In the genomic region with DNA sequence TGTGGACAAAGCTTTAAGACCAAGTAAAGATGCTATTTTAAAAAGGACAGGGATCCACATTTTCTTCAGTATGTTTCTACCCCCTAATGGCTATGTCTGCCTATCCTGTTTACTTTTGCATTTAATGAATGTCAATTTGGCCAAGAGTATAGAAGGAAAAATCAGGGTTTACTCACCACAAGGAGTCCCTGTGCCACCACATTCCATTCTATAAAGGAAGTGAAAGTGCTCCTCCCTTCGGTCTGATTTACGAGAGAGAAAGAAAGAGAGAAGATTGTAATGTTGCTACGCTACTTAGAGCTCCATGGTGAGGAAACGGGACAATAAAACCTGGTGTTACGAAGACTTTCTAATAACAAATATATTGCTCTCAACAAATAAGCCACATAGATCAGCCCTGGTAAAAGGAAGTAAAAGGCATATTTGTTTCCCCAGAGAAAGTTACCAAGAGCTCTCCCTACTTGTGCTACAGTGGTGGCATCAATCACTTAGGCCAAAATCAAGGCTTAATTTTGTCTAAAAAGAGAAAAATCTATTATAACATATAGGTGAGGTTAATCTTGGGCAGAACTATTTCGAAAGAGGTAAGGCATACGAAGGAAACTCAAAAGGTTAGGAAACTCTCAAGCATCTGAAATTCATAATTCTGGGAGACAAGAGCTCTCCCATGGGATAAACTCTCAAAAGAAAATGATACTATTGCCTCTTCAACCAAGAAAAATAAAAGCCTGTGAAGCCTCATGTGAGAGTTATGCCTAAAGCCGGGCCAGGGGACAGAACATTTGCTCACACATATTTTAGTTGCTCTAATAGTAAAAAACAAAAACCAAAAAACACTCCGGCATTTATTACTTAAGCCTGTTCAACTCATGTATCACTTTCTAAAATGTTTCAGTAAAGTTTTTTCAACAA, we compare ENCODE assay signal across 7 cellular contexts. TPM values are rescaled to one million over a fixed set of nuclear protein-coding genes. Genes with fewer than 3 reads are reported as not detected.
DNase-seq lines count a peak whose midpoint lies in the region; ATAC-seq and TF ChIP-seq lines count a peak whose summit lies in the region.

No MANE protein-coding gene starts in this region.

- H3K27me3 ChIP-seq in Peyer's patch (no peaks in the 10 kb centered on the region), neutrophil (no peaks in the 10 kb centered on the region)

- peak in 4 of 6 experiments; percentile 30 to 77 (median 66) for TF ChIP-seq CTCF in Peyer's patch (IDR thresholded peaks at IDR 0.05)
- peak; percentile 57 for TF ChIP-seq CTCF in fibroblast of pulmonary artery (IDR thresholded peaks at IDR 0.05; ENCODE audit: low read length, missing control alignments)
- TF ChIP-seq CTCF in neutrophil (IDR thresholded peaks at IDR 0.05): no peak

- H3K36me3 ChIP-seq in Peyer's patch: no peaks in the 10 kb centered on the region
- peaks cover 5% of the 10 kb centered on the region for H3K36me3 ChIP-seq in neutrophil

- H3K9me3 ChIP-seq in Peyer's patch (no peaks in the 10 kb centered on the region), neutrophil (no peaks in the 10 kb centered on the region)

- DNase-seq in Peyer's patch: no peak
- peak; percentile 73 for DNase-seq in fibroblast of pulmonary artery (ENCODE audit: low read depth)
- no peak for DNase-seq in NCI-H1105 treated with DMSO at 0.1 percent for 48 hours (lab: John Stamatoyannopoulos, UW)

- ATAC-seq in GM18508 (IDR thresholded peaks at IDR 0.05; ENCODE audit: insufficient read depth, unreplicated experiment): peak; percentile 62
- peak; percentile 71 for ATAC-seq in HG03060 (IDR thresholded peaks at IDR 0.05; ENCODE audit: low read depth, unreplicated experiment)
- no peak for ATAC-seq in GM18867 (IDR thresholded peaks at IDR 0.05; ENCODE audit: unreplicated experiment)

- H3K4me3 ChIP-seq in Peyer's patch: peak overlapping the region in 2 of 4 donors; percentile 5 to 11
- H3K4me3 ChIP-seq in fibroblast of pulmonary artery (replicated peaks; ENCODE audit: low read depth, low read length): peak overlapping the region; percentile 19
- H3K4me3 ChIP-seq in neutrophil (ENCODE audit: low read depth in 1 of 2, low read length in 1 of 2): no peak overlapping the region

- peaks cover 0 to 16% (median 0%) of the 10 kb centered on the region in 4 donors for H3K4me1 ChIP-seq in Peyer's patch
- peaks cover 26 to 45% of the 10 kb centered on the region in 2 experiments for H3K4me1 ChIP-seq in neutrophil (ENCODE audit: control insufficient read depth in 1 of 2, insufficient read depth in 1 of 2, low read depth in 1 of 2, low read length in 1 of 2)

- TF ChIP-seq POLR2A in Peyer's patch (IDR thresholded peaks at IDR 0.05): no peak

- H3K27ac ChIP-seq in Peyer's patch (peak overlapping the region in 2 of 4 donors; percentile 35 to 60), neutrophil (peak overlapping the region; percentile 62)

RNA-seq across cellular contexts. Expression of a gene that starts 29.5 kb away (rescaled TPM):
- 10 to 100 TPM; 22.4 to 43.7 (median 33.7) TPM for total RNA-seq in Peyer's patch
